ENCODE assay signal across 16 cellular contexts in genomic region chr4:136036744-136037143, GRCh38.
DNase-seq lines count a peak whose midpoint lies in the region; ATAC-seq lines count a peak whose summit lies in the region.
"Had no signal": no experiment of that assay in that cellular context is flagged by ENCODE, and none has a peak within 500 bp of the region (broad histone marks: within the 10 kb centered on the region; RNA-seq: fewer than 3 reads in every experiment).

No MANE protein-coding gene starts in this region.

- H3K27me3 ChIP-seq in GM23248 (replicated peaks; ENCODE audit: insufficient read depth), result no peaks in the 10 kb centered on the region
- H3K27me3 ChIP-seq: pancreas had no signal

- DNase-seq in NOMO-1 treated with DMSO at 0.1 percent for 48 hours (lab: John Stamatoyannopoulos, UW; ENCODE audit: unreplicated experiment), result peak; percentile 18
- no peak for DNase-seq in NOMO-1 treated with dmso at 0.1 percent for 144 hours (lab: John Stamatoyannopoulos, UW; ENCODE audit: unreplicated experiment)
- peak; percentile 54 for DNase-seq in SIG-M5 treated with dmso at 0.1 percent for 504 hours (lab: John Stamatoyannopoulos, UW; ENCODE audit: unreplicated experiment)
- peak; percentile 99 for DNase-seq in fibroblast of gingiva (ENCODE audit: low read depth)
- no peak for DNase-seq in GOT3 (lab: John Stamatoyannopoulos, UW)
- DNase-seq in GM23248, result no peak
- DNase-seq: 8988T; activated naive CD4-positive, alpha-beta T cell treated with anti-CD3 and anti-CD28 coated beads for 36 hours; DMS 273 treated with DMSO at 0.1 percent for 48 hours; NCI-H146; NK-92 treated with Interleukin-12 subunit alpha and Interleukin-12 subunit beta, amount 100 ng/mL, for 24 hours; pancreas; stimulated activated CD4-positive, alpha-beta T cell treated with anti-CD3 and anti-CD28 coated beads, Interleukin-4, amount 100 ng/mL, for 1 hour; T-helper 2 cell had no signal

- no peaks in the 10 kb centered on the region for H3K36me3 ChIP-seq in GM23248 (ENCODE audit: low read depth)
- H3K36me3 ChIP-seq: pancreas had no signal

- ATAC-seq in HG02571 (IDR thresholded peaks at IDR 0.05; ENCODE audit: unreplicated experiment) (no peak), HG03135 (IDR thresholded peaks at IDR 0.05; ENCODE audit: unreplicated experiment) (no peak)
- ATAC-seq: pancreas had no signal

- no peak overlapping the region for H3K4me3 ChIP-seq in GM23248
- H3K4me3 ChIP-seq: pancreas had no signal

- H3K9me3 ChIP-seq in GM23248 (ENCODE audit: low read depth), result peaks cover 5% of the 10 kb centered on the region
- H3K9me3 ChIP-seq: pancreas had no signal

- H3K9ac ChIP-seq in GM23248, result no peak overlapping the region

- no peaks in the 10 kb centered on the region for H3K4me1 ChIP-seq in GM23248 (ENCODE audit: insufficient read depth)
- H3K4me1 ChIP-seq: pancreas had no signal

- no peaks in the 10 kb centered on the region for H3F3A ChIP-seq in GM23248 (ENCODE audit: insufficient read depth)

- no peak overlapping the region for H2AFZ ChIP-seq in GM23248

- H3K79me2 ChIP-seq in GM23248 (ENCODE audit: insufficient read depth), result no peaks in the 10 kb centered on the region

- H3K4me2 ChIP-seq in GM23248 (ENCODE audit: unreplicated experiment), result no peak overlapping the region

- no peaks in the 10 kb centered on the region for H3K9me2 ChIP-seq in GM23248 (ENCODE audit: insufficient read depth)

- H4K20me1 ChIP-seq in GM23248 (ENCODE audit: insufficient read depth), result no peaks in the 10 kb centered on the region

- no peak overlapping the region for H3K27ac ChIP-seq in GM23248
- H3K27ac ChIP-seq: pancreas had no signal

- in situ Hi-C loops in GM23248 (cut with MboI), result no loop called here

- whole genome bisulfite sequencing in GM23248 (ENCODE audit: low coverage in 1 of 2, low lambda C conversion rate in 2 of 2, missing lambda C conversion rate in 2 of 2), 2 experiments, result 54 to 74% methylated on average over 1 of the region's 1 CpG

Comparison
In these comparisons a context has a peak if more than half of its experiments do, and no peak if none do; other contexts are left out.
1. DNase-seq: peak in NOMO-1 treated with DMSO at 0.1 percent for 48 hours (single experiment), SIG-M5 treated with dmso at 0.1 percent for 504 hours (single experiment) and fibroblast of gingiva (single experiment); none in NOMO-1 treated with dmso at 0.1 percent for 144 hours (single experiment), GOT3 (single experiment) and GM23248 (single experiment).